In genomic region chrX:15373986-15374385, GRCh38 we compare ENCODE assay signal across 32 cellular contexts. TPM values are rescaled to one million over a fixed set of nuclear protein-coding genes. Genes with fewer than 3 reads are reported as not detected.
"Had no signal": no experiment of that assay in that cellular context is flagged by ENCODE, and none has a peak within 500 bp of the region (broad histone marks: within the 10 kb centered on the region; RNA-seq: fewer than 3 reads in every experiment).

No MANE protein-coding gene starts in this region.

- H3K4me1 Mint-ChIP-seq: memory B cell; naive B cell; neural progenitor cell; stimulated activated naive CD8-positive, alpha-beta T cell treated with anti-CD3 and anti-CD28 coated beads, Interleukin-15, amount 100 ng/mL, for 72 hours had no signal

- H3K27me3 Mint-ChIP-seq: stimulated activated naive CD8-positive, alpha-beta T cell treated with anti-CD3 and anti-CD28 coated beads, Interleukin-15, amount 100 ng/mL, for 72 hours had no signal

- H3K4me2 ChIP-seq: hepatocyte, neural progenitor cell, smooth muscle cell had no signal

- H3K9ac ChIP-seq: neural progenitor cell had no signal

- H3K36me3 ChIP-seq: gastroesophageal sphincter, heart left ventricle, neural progenitor cell, prostate gland, right atrium auricular region, thyroid gland had no signal

- H3K4me1 ChIP-seq: foreskin keratinocyte, gastroesophageal sphincter, heart left ventricle, neural progenitor cell, prostate gland, right atrium auricular region, thyroid gland had no signal

- H3K9me3 Mint-ChIP-seq: memory B cell; natural killer cell treated with Interleukin-12 subunit alpha and Interleukin-12 subunit beta and Interleukin-15 and Interleukin-18, amount 100 ng/mL, for 72 hours; neural progenitor cell; stimulated activated naive CD8-positive, alpha-beta T cell treated with anti-CD3 and anti-CD28 coated beads, Interleukin-15, amount 100 ng/mL, for 72 hours had no signal

- H3K4me3 Mint-ChIP-seq: memory B cell; naive B cell; natural killer cell treated with Interleukin-12 subunit alpha and Interleukin-12 subunit beta and Interleukin-15 and Interleukin-18, amount 100 ng/mL, for 72 hours; neural progenitor cell; stimulated activated naive CD8-positive, alpha-beta T cell treated with anti-CD3 and anti-CD28 coated beads, Interleukin-15, amount 100 ng/mL, for 72 hours had no signal

- H3K4me3 ChIP-seq: dorsolateral prefrontal cortex, gastroesophageal sphincter, heart left ventricle, hepatocyte, lung, mucosa of descending colon, neural progenitor cell, prostate gland, right atrium auricular region, smooth muscle cell, thyroid gland had no signal

- H3K27me3 ChIP-seq: foreskin keratinocyte, gastroesophageal sphincter, hepatocyte, neural progenitor cell, right atrium auricular region, thyroid gland had no signal

- H3K79me2 ChIP-seq: hepatocyte had no signal

- H2AFZ ChIP-seq: hepatocyte, neural progenitor cell had no signal

- H3K27ac ChIP-seq: dorsolateral prefrontal cortex, foreskin keratinocyte, gastroesophageal sphincter, heart left ventricle, hepatocyte, neural progenitor cell, prostate gland, right atrium auricular region, thyroid gland had no signal

- H3K36me3 Mint-ChIP-seq: memory B cell; naive B cell; natural killer cell treated with Interleukin-12 subunit alpha and Interleukin-12 subunit beta and Interleukin-15 and Interleukin-18, amount 100 ng/mL, for 72 hours; neural progenitor cell had no signal

- H3K27ac Mint-ChIP-seq: memory B cell; naive B cell; natural killer cell treated with Interleukin-12 subunit alpha and Interleukin-12 subunit beta and Interleukin-15 and Interleukin-18, amount 100 ng/mL, for 72 hours; neural progenitor cell; stimulated activated naive CD8-positive, alpha-beta T cell treated with anti-CD3 and anti-CD28 coated beads, Interleukin-15, amount 100 ng/mL, for 72 hours had no signal

- H3K9me3 ChIP-seq: gastroesophageal sphincter, heart left ventricle, mucosa of descending colon, prostate gland, right atrium auricular region, thyroid gland had no signal

- DNase-seq: dorsolateral prefrontal cortex; effector CD4-positive, alpha-beta T cell; foreskin keratinocyte; heart left ventricle; kidney; mucosa of descending colon; naive B cell; nucleus accumbens; stimulated activated CD4-positive, alpha-beta T cell treated with anti-CD3 and anti-CD28 coated beads, Interleukin-12 subunit alpha, Interleukin-12 subunit beta, amount 100 ng/mL, for 4 hours; stimulated activated CD4-positive, alpha-beta T cell treated with anti-CD3 and anti-CD28 coated beads, Interleukin-1b, Interleukin-23, amount 100 ng/mL, for 48 hours; stimulated activated CD4-positive, alpha-beta T cell treated with anti-CD3 and anti-CD28 coated beads, Interleukin-4, amount 100 ng/mL, for 1 hour; stimulated activated CD8-positive, alpha-beta memory T cell treated with anti-CD3 and anti-CD28 coated beads, Interleukin-4, amount 100 ng/mL, for 48 hours; stimulated activated naive CD4-positive, alpha-beta T cell; stimulated activated naive CD8-positive, alpha-beta T cell treated with anti-CD3 and anti-CD28 coated beads, Interleukin-15, amount 100 ng/mL, for 72 hours; thyroid gland; trophoblast cell had no signal

- FAIRE-seq: colon, kidney had no signal

RNA-seq across cellular contexts. Expression of gene VEGFD, which starts 10.2 kb away (rescaled TPM):
- total RNA-seq: foreskin keratinocyte; natural killer cell treated with Interleukin-12 subunit alpha and Interleukin-12 subunit beta and Interleukin-15 and Interleukin-18, amount 100 ng/mL, for 72 hours; smooth muscle cell had no signal
- polyA plus RNA-seq: foreskin keratinocyte had no signal

RNA-seq across cellular contexts. Expression of gene ASB11, which starts 58.5 kb away (rescaled TPM):
- total RNA-seq: cerebellum; esophagus mucosa; foreskin keratinocyte; left lobe of liver; liver; natural killer cell treated with Interleukin-12 subunit alpha and Interleukin-12 subunit beta and Interleukin-15 and Interleukin-18, amount 100 ng/mL, for 72 hours; osteocyte; sciatic nerve; smooth muscle cell had no signal
- polyA plus RNA-seq: foreskin keratinocyte, hepatocyte, smooth muscle cell had no signal
